1 cellular context compared by ENCODE assay signal in the genomic region with DNA sequence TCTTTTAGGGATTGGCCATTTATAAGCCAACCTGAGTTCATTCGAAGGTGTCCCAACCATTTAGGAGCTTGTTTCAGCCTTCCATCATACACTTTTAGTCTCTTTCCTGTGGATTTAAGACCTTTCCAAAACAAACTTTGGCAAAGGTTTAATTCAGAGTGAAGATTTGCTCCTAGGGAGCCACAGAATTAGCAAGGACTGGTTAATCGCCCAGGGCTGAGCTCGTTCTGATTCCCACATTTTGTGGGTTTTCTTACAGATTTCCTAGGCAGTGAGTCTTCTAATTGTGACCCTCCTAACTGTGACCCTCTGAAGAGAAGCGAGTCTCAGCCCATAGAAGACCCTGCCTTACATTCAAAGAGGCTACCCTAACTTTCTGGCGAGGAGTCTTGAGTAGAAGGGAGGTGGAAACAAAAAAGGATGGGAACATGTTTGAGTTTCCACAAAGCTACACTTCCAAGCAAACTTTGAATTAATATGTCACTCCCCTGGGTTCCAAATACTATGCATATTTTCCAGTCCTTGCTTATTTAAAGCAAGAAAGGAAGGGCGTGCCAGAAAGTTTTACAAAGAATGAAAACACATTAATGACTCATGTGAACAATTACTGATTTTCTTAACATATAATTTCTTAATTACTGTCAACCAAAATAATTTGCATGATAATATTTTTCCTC.
TF ChIP-seq lines count a peak whose summit lies in the region.

No MANE protein-coding gene starts in this region.

TF ChIP-seq in IMR-90, 13 proteins besides CTCF, POLR2A, EP300 and RAD21 (continued from another document):
- TF ChIP-seq CHD1 (IDR thresholded peaks at IDR 0.05; ENCODE audit: low read depth, low read length) = no peak
- no peak for TF ChIP-seq RFX5 (IDR thresholded peaks at IDR 0.05; ENCODE audit: low read depth, low read length)
- TF ChIP-seq BHLHE40 (IDR thresholded peaks at IDR 0.05; ENCODE audit: low read depth, low read length) = no peak
- no peak for TF ChIP-seq MAFK (IDR thresholded peaks at IDR 0.05; ENCODE audit: low read depth, low read length)
- no peak for TF ChIP-seq CEBPB (IDR thresholded peaks at IDR 0.05; ENCODE audit: low read depth, low read length)
- no peak for TF ChIP-seq MXI1 (IDR thresholded peaks at IDR 0.05; ENCODE audit: borderline replicate concordance, low read depth, low read length)
- TF ChIP-seq, protein P1, sequence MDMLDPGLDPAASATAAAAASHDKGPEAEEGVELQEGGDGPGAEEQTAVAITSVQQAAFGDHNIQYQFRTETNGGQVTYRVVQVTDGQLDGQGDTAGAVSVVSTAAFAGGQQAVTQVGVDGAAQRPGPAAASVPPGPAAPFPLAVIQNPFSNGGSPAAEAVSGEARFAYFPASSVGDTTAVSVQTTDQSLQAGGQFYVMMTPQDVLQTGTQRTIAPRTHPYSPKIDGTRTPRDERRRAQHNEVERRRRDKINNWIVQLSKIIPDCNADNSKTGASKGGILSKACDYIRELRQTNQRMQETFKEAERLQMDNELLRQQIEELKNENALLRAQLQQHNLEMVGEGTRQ (IDR thresholded peaks at IDR 0.05; ENCODE audit: low read depth, low read length) = no peak
- no peak for TF ChIP-seq RCOR1 (IDR thresholded peaks at IDR 0.05; ENCODE audit: insufficient replicate concordance, low read length)
- no peak for TF ChIP-seq SMC3 (IDR thresholded peaks at IDR 0.05; ENCODE audit: low read depth, low read length)
- TF ChIP-seq, protein P2, sequence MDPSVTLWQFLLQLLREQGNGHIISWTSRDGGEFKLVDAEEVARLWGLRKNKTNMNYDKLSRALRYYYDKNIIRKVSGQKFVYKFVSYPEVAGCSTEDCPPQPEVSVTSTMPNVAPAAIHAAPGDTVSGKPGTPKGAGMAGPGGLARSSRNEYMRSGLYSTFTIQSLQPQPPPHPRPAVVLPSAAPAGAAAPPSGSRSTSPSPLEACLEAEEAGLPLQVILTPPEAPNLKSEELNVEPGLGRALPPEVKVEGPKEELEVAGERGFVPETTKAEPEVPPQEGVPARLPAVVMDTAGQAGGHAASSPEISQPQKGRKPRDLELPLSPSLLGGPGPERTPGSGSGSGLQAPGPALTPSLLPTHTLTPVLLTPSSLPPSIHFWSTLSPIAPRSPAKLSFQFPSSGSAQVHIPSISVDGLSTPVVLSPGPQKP (IDR thresholded peaks at IDR 0.05; ENCODE audit: borderline replicate concordance, low read depth, low read length) = no peak
- TF ChIP-seq NFE2L2 (IDR thresholded peaks at IDR 0.05; ENCODE audit: low read depth, low read length) = no peak
